In the genomic region with DNA sequence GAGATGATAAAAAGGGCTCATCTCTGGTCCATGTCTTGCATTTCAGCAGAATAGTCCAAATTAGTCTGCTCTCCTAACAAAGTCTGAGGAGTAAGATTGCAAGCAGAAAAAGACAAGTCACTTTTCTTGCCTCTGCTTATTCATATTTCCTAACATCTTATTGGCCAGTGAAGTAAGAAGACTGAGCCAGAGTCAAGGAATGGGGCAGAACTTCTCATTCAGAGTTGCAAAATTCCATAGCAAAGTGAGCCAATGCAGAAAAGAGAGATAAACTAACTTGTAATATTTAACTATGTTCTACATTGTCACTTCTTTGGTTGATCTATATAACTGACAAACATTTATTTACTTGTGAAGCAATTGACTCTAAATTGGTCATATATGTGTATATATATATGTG, we compare ENCODE assay signal across 26 cellular contexts.
"Had no signal": no experiment of that assay in that cellular context is flagged by ENCODE, and none has a peak within 500 bp of the region (broad histone marks: within the 10 kb centered on the region; RNA-seq: fewer than 3 reads in every experiment).

No MANE protein-coding gene starts in this region.

- H3K27ac Mint-ChIP-seq: activated CD4-positive, alpha-beta memory T cell treated with anti-CD3 and anti-CD28 coated beads, Interleukin-2, amount 10 ng/mL, durations not matched to agents 7 days and 5 days; activated naive CD4-positive, alpha-beta T cell treated with anti-CD3 and anti-CD28 coated beads, Interleukin-2, amount 10 ng/mL, durations not matched to agents 7 days and 5 days; effector memory CD8-positive, alpha-beta T cell; natural killer cell treated with Interleukin-12 subunit alpha and Interleukin-12 subunit beta and Interleukin-15 and Interleukin-18, amount 100 ng/mL, for 72 hours; progenitor cell of endocrine pancreas; T-helper 17 cell had no signal

- FAIRE-seq: endothelial cell of umbilical vein had no signal

- DNase-seq: activated CD4-positive, alpha-beta memory T cell treated with anti-CD3 and anti-CD28 coated beads, Interleukin-2, amount 10 ng/mL, durations not matched to agents 7 days and 5 days; activated CD4-positive, alpha-beta T cell treated with anti-CD3 and anti-CD28 coated beads for 48 hours; activated effector memory CD4-positive, alpha-beta T cell treated with anti-CD3 and anti-CD28 coated beads, Interleukin-2, amount 50 U/mL, for 16 hours; activated naive CD4-positive, alpha-beta T cell treated with anti-CD3 and anti-CD28 coated beads, Interleukin-2, amount 10 ng/mL, durations not matched to agents 7 days and 5 days; anterior cingulate cortex; body of pancreas; central memory CD4-positive, alpha-beta T cell; colonic mucosa; dorsolateral prefrontal cortex; effector memory CD8-positive, alpha-beta T cell; head of caudate nucleus; hypothalamus; islet precursor cell; left cardiac atrium; midbrain; retina; spleen; stimulated activated CD4-positive, alpha-beta T cell treated with anti-CD3 and anti-CD28 coated beads, Interleukin-4, amount 100 ng/mL, for 24 hours; stimulated activated naive CD4-positive, alpha-beta T cell treated with Interleukin-2 at 50 U/mL for 16 hours; T-helper 17 cell; thyroid gland had no signal

- H3K4me3 Mint-ChIP-seq: activated CD4-positive, alpha-beta memory T cell treated with anti-CD3 and anti-CD28 coated beads, Interleukin-2, amount 10 ng/mL, durations not matched to agents 7 days and 5 days; activated naive CD4-positive, alpha-beta T cell treated with anti-CD3 and anti-CD28 coated beads, Interleukin-2, amount 10 ng/mL, durations not matched to agents 7 days and 5 days; effector memory CD8-positive, alpha-beta T cell; natural killer cell treated with Interleukin-12 subunit alpha and Interleukin-12 subunit beta and Interleukin-15 and Interleukin-18, amount 100 ng/mL, for 72 hours; T-helper 17 cell had no signal

- H3K4me1 ChIP-seq: body of pancreas, colonic mucosa, esophagus muscularis mucosa, gastroesophageal sphincter, spleen, thyroid gland had no signal

- H3K36me3 ChIP-seq: colonic mucosa, esophagus muscularis mucosa, gastroesophageal sphincter, spleen, thyroid gland had no signal

- H3K27me3 ChIP-seq: body of pancreas, colonic mucosa, dorsolateral prefrontal cortex, esophagus muscularis mucosa, gastroesophageal sphincter, spleen, thyroid gland had no signal

- H3K9me3 ChIP-seq: body of pancreas, colonic mucosa, esophagus muscularis mucosa, gastroesophageal sphincter, spleen, thyroid gland had no signal

- H3K4me1 Mint-ChIP-seq: activated CD4-positive, alpha-beta memory T cell treated with anti-CD3 and anti-CD28 coated beads, Interleukin-2, amount 10 ng/mL, durations not matched to agents 7 days and 5 days; activated naive CD4-positive, alpha-beta T cell treated with anti-CD3 and anti-CD28 coated beads, Interleukin-2, amount 10 ng/mL, durations not matched to agents 7 days and 5 days; T-helper 17 cell had no signal

- H3K4me3 ChIP-seq: body of pancreas, colonic mucosa, dorsolateral prefrontal cortex, esophagus muscularis mucosa, gastroesophageal sphincter, spleen, thyroid gland had no signal

- H3K27me3 Mint-ChIP-seq: activated CD4-positive, alpha-beta memory T cell treated with anti-CD3 and anti-CD28 coated beads, Interleukin-2, amount 10 ng/mL, durations not matched to agents 7 days and 5 days; activated naive CD4-positive, alpha-beta T cell treated with anti-CD3 and anti-CD28 coated beads, Interleukin-2, amount 10 ng/mL, durations not matched to agents 7 days and 5 days; effector memory CD8-positive, alpha-beta T cell; natural killer cell treated with Interleukin-12 subunit alpha and Interleukin-12 subunit beta and Interleukin-15 and Interleukin-18, amount 100 ng/mL, for 72 hours; progenitor cell of endocrine pancreas; T-helper 17 cell had no signal

- H3K27ac ChIP-seq: body of pancreas, colonic mucosa, dorsolateral prefrontal cortex, esophagus muscularis mucosa, gastroesophageal sphincter, spleen, thyroid gland had no signal

- ATAC-seq: body of pancreas; effector memory CD8-positive, alpha-beta T cell; gastroesophageal sphincter; left cardiac atrium; natural killer cell treated with Interleukin-12 subunit alpha and Interleukin-12 subunit beta and Interleukin-15 and Interleukin-18, amount 100 ng/mL, for 72 hours; T-helper 17 cell had no signal

- H3K36me3 Mint-ChIP-seq: activated naive CD4-positive, alpha-beta T cell treated with anti-CD3 and anti-CD28 coated beads, Interleukin-2, amount 10 ng/mL, durations not matched to agents 7 days and 5 days; natural killer cell treated with Interleukin-12 subunit alpha and Interleukin-12 subunit beta and Interleukin-15 and Interleukin-18, amount 100 ng/mL, for 72 hours had no signal
